ENCODE assay signal across 23 cellular contexts in genomic region chr4:129220254-129220653, GRCh38.
DNase-seq lines count a peak whose midpoint lies in the region; ATAC-seq, FAIRE-seq and TF ChIP-seq lines count a peak whose summit lies in the region.
"Had no signal": no experiment of that assay in that cellular context is flagged by ENCODE, and none has a peak within 500 bp of the region (broad histone marks: within the 10 kb centered on the region; RNA-seq: fewer than 3 reads in every experiment).

No MANE protein-coding gene starts in this region.

- TF ChIP-seq EP300 in SK-N-SH (IDR thresholded peaks at IDR 0.05; ENCODE audit: borderline replicate concordance in 1 of 2, low read depth in 1 of 2, low read length in 1 of 2) = no peak
- TF ChIP-seq EP300 in GM12878 (IDR thresholded peaks at IDR 0.05; ENCODE audit: borderline replicate concordance in 1 of 2, control insufficient read depth in 1 of 2, low read depth in 2 of 2, low read length in 2 of 2) = no peak

- ATAC-seq in SK-N-SH treated with all-trans-retinoic acid at 6 μM for 48 hours = no peak
- ATAC-seq in GM12878 = 0 out of 3 replicates have a peak, but pooled peaks have one; percentile 22
- ATAC-seq in HG03520 (IDR thresholded peaks at IDR 0.05; ENCODE audit: unreplicated experiment) = no peak
- ATAC-seq: CD8-positive, alpha-beta T cell had no signal

- TF ChIP-seq CTCF in SK-N-SH (IDR thresholded peaks at IDR 0.05) (peak; percentile 13; the same call in 1 of the 2 replicates), GM12878 (IDR thresholded peaks at IDR 0.05 in 2 of 3, conservative IDR thresholded peaks at IDR 0.05 in 1 of 3; ENCODE audit: control insufficient read depth in 2 of 3, extremely low read depth in 1 of 3, insufficient read depth in 1 of 3, low read depth in 3 of 3, low read length in 3 of 3) (no peak), epithelial cell of proximal tubule (conservative IDR thresholded peaks at IDR 0.05; ENCODE audit: low read depth, low read length) (peak; percentile 4), osteocyte (IDR thresholded peaks at IDR 0.05) (no peak)

- no peaks in the 10 kb centered on the region for H3K9me3 Mint-ChIP-seq in osteocyte (ENCODE audit: unreplicated experiment)
- no peaks in the 10 kb centered on the region for H3K9me3 Mint-ChIP-seq in activated CD4-positive, alpha-beta T cell treated with anti-CD3 and anti-CD28 coated beads, Interleukin-2, amount 10 ng/mL, durations not matched to agents 7 days and 5 days
- H3K9me3 Mint-ChIP-seq: CD8-positive, alpha-beta T cell had no signal

- DNase-seq in SK-N-SH = no peak
- no peak for DNase-seq in GM12878 (ENCODE audit: low read depth, low spot score)
- DNase-seq in epithelial cell of proximal tubule (ENCODE audit: low read depth) = no peak
- DNase-seq in osteocyte (ENCODE audit: extremely low spot score, unreplicated experiment) = no peak
- no peak for DNase-seq in UCSD-AML1 (lab: John Stamatoyannopoulos, UW; ENCODE audit: unreplicated experiment)
- DNase-seq in activated CD4-positive, alpha-beta T cell treated with anti-CD3 and anti-CD28 coated beads, Interleukin-2, amount 10 ng/mL, durations not matched to agents 7 days and 5 days = no peak
- DNase-seq: Caco-2; CD4-positive, CD25-positive, alpha-beta regulatory T cell; CD8-positive, alpha-beta T cell; DMS153; DND-41; GM23248; H7; HCEC 1CT had no signal

- no TSS peak for BruUV-seq in GM12878 (replicated peaks; lab: Mats Ljungman, UMichigan)

- peak overlapping the region; percentile 82 for H3K27ac Mint-ChIP-seq in osteocyte (ENCODE audit: unreplicated experiment)
- H3K27ac Mint-ChIP-seq in activated CD4-positive, alpha-beta T cell treated with anti-CD3 and anti-CD28 coated beads, Interleukin-2, amount 10 ng/mL, durations not matched to agents 7 days and 5 days = no peak overlapping the region
- H3K27ac Mint-ChIP-seq: B cell; CD4-positive, CD25-positive, alpha-beta regulatory T cell; CD8-positive, alpha-beta T cell had no signal

- no peak for FAIRE-seq in GM12878 (lab: Jason Lieb, UNC)
- FAIRE-seq: G401.6, GM19239, H1 had no signal

- H3K4me3 ChIP-seq in SK-N-SH (ENCODE audit: low read depth in 2 of 2, low read length in 1 of 2) (no peak overlapping the region), GM12878 (no peak overlapping the region), epithelial cell of proximal tubule (ENCODE audit: low read depth, low read length) (no peak overlapping the region)
- H3K4me3 ChIP-seq: BLaER1, GM23248 had no signal

- H3K79me2 ChIP-seq in SK-N-SH (ENCODE audit: insufficient read depth) (no peaks in the 10 kb centered on the region), GM12878 (ENCODE audit: control insufficient read depth, insufficient read depth, low read length) (no peaks in the 10 kb centered on the region)

- H3F3A ChIP-seq in SK-N-SH (replicated peaks; ENCODE audit: insufficient read depth) = peaks cover 25% of the 10 kb centered on the region

- H3K9ac ChIP-seq in SK-N-SH = no peak overlapping the region
- no peak overlapping the region for H3K9ac ChIP-seq in GM12878 (ENCODE audit: control insufficient read depth, insufficient read depth, low read length)
- H3K9ac ChIP-seq: BLaER1, GM23248 had no signal

- RAD21 ChIA-PET in GM12878 (lab: Charles Lee; ENCODE audit: unreplicated experiment) = no interaction called here

- no peak overlapping the region for H3K4me3 Mint-ChIP-seq in osteocyte (ENCODE audit: unreplicated experiment)
- no peak overlapping the region for H3K4me3 Mint-ChIP-seq in activated CD4-positive, alpha-beta T cell treated with anti-CD3 and anti-CD28 coated beads, Interleukin-2, amount 10 ng/mL, durations not matched to agents 7 days and 5 days
- H3K4me3 Mint-ChIP-seq: B cell; CD4-positive, CD25-positive, alpha-beta regulatory T cell; CD8-positive, alpha-beta T cell had no signal

- intact Hi-C loops in GM12878 (cut with micrococcal nuclease; ENCODE audit: unreplicated experiment) = no loop called here

- H3K9me2 ChIP-seq in SK-N-SH = no peaks in the 10 kb centered on the region

- peaks cover 38% of the 10 kb centered on the region for H3K4me1 Mint-ChIP-seq in osteocyte (ENCODE audit: unreplicated experiment)
- no peaks in the 10 kb centered on the region for H3K4me1 Mint-ChIP-seq in activated CD4-positive, alpha-beta T cell treated with anti-CD3 and anti-CD28 coated beads, Interleukin-2, amount 10 ng/mL, durations not matched to agents 7 days and 5 days
- H3K4me1 Mint-ChIP-seq: B cell; CD4-positive, CD25-positive, alpha-beta regulatory T cell had no signal

- H4K20me1 ChIP-seq in SK-N-SH (ENCODE audit: insufficient read depth) (no peaks in the 10 kb centered on the region), GM12878 (ENCODE audit: control insufficient read depth, insufficient read depth) (no peaks in the 10 kb centered on the region)
- H4K20me1 ChIP-seq: BLaER1 had no signal

- H3K9me3 ChIP-seq in SK-N-SH (no peaks in the 10 kb centered on the region), GM12878 (replicated peaks; ENCODE audit: control insufficient read depth, insufficient read depth, low read length) (no peaks in the 10 kb centered on the region)
- H3K9me3 ChIP-seq: BLaER1, Caco-2 had no signal

- SMC1A ChIA-PET in GM12878 (lab: Charles Lee; ENCODE audit: uncharacterized antibody, unreplicated experiment) = no interaction called here

- H3K27ac ChIP-seq in SK-N-SH (ENCODE audit: low read depth in 2 of 2, low read length in 1 of 2) = no peak overlapping the region
- no peak overlapping the region for H3K27ac ChIP-seq in GM12878 (ENCODE audit: control insufficient read depth, insufficient read depth)
- H3K27ac ChIP-seq: 22Rv1, BLaER1, C4-2B, GM23248 had no signal

- no peaks in the 10 kb centered on the region for H3K36me3 Mint-ChIP-seq in osteocyte (ENCODE audit: unreplicated experiment)
- H3K36me3 Mint-ChIP-seq in activated CD4-positive, alpha-beta T cell treated with anti-CD3 and anti-CD28 coated beads, Interleukin-2, amount 10 ng/mL, durations not matched to agents 7 days and 5 days (ENCODE audit: low read depth) = no peaks in the 10 kb centered on the region
- H3K36me3 Mint-ChIP-seq: CD4-positive, CD25-positive, alpha-beta regulatory T cell; CD8-positive, alpha-beta T cell had no signal

- H3K4me2 ChIP-seq in SK-N-SH = no peak overlapping the region
- no peak overlapping the region for H3K4me2 ChIP-seq in GM12878 (ENCODE audit: control insufficient read depth, insufficient read depth)
- H3K4me2 ChIP-seq: BLaER1 had no signal

- H2AFZ ChIP-seq in SK-N-SH (ENCODE audit: low read depth) (no peak overlapping the region), GM12878 (ENCODE audit: control insufficient read depth, low read depth, low read length) (no peak overlapping the region)
- H2AFZ ChIP-seq: GM23248 had no signal

- H3K27me3 Mint-ChIP-seq in osteocyte (ENCODE audit: unreplicated experiment) = no peaks in the 10 kb centered on the region
- H3K27me3 Mint-ChIP-seq in activated CD4-positive, alpha-beta T cell treated with anti-CD3 and anti-CD28 coated beads, Interleukin-2, amount 10 ng/mL, durations not matched to agents 7 days and 5 days = peaks cover 7% of the 10 kb centered on the region
- H3K27me3 Mint-ChIP-seq: B cell; CD4-positive, CD25-positive, alpha-beta regulatory T cell had no signal

- H3K36me3 ChIP-seq in SK-N-SH (replicated peaks in 1 of 2; ENCODE audit: control insufficient read depth in 1 of 2, insufficient read depth in 2 of 2, low read length in 1 of 2) (no peaks in the 10 kb centered on the region), GM12878 (ENCODE audit: control insufficient read depth in 2 of 2, insufficient read depth in 2 of 2, low read length in 1 of 2) (no peaks in the 10 kb centered on the region)
- H3K36me3 ChIP-seq: BLaER1 had no signal

- peaks cover 13 to 38% of the 10 kb centered on the region in 2 experiments for H3K4me1 ChIP-seq in SK-N-SH (ENCODE audit: control insufficient read depth in 1 of 2, insufficient read depth in 2 of 2, low read depth in 1 of 2, low read length in 1 of 2)
- H3K4me1 ChIP-seq in GM12878 (ENCODE audit: control insufficient read depth, insufficient read depth, low read length) = no peaks in the 10 kb centered on the region
- H3K4me1 ChIP-seq: BLaER1, Caco-2 had no signal

- TF ChIP-seq POLR2A in GM12878 (IDR thresholded peaks at IDR 0.05; ENCODE audit: low read depth, low read length) = no peak

- 87% methylated on average over 1 of the region's 1 CpG for WGBS in SK-N-SH (ENCODE audit: low lambda C conversion rate)
- 7% methylated on average over 1 of the region's 1 CpG for WGBS in GM12878 (ENCODE audit: insufficient coverage, insufficient replicate concordance, low lambda C conversion rate, missing lambda C conversion rate)

- H3K27me3 ChIP-seq in SK-N-SH (ENCODE audit: insufficient read depth) = no peaks in the 10 kb centered on the region
- H3K27me3 ChIP-seq in GM12878 (replicated peaks in 1 of 2; ENCODE audit: control insufficient read depth in 2 of 2, insufficient read depth in 2 of 2, low read length in 1 of 2) = no peaks in the 10 kb centered on the region
- H3K27me3 ChIP-seq: BLaER1 had no signal

- in situ Hi-C loops in GM12878 (cut with MboI) = no loop called here

- POLR2A ChIA-PET in SK-N-SH (lab: Yijun Ruan, JAX) (no interaction called here), GM12878 (lab: Charles Lee) (no interaction called here)
- POLR2A ChIA-PET in activated CD4-positive, alpha-beta T cell treated with anti-CD3 and anti-CD28 coated beads, Interleukin-2, amount 10 ng/mL, durations not matched to agents 7 days and 5 days (lab: Charles Lee) = no interaction called here

- no peak for TF ChIP-seq RAD21 in SK-N-SH (IDR thresholded peaks at IDR 0.05; ENCODE audit: low read length)
- TF ChIP-seq RAD21 in GM12878 (IDR thresholded peaks at IDR 0.05; ENCODE audit: insufficient read depth, low read depth, low read length) = no peak

- CTCF ChIA-PET in SK-N-SH (lab: Yijun Ruan, JAX) (no interaction called here), GM12878 (lab: Yijun Ruan, JAX) (no interaction called here)
- CTCF ChIA-PET in activated CD4-positive, alpha-beta T cell treated with anti-CD3 and anti-CD28 coated beads, Interleukin-2, amount 10 ng/mL, durations not matched to agents 7 days and 5 days (lab: Charles Lee) = no interaction called here

TF ChIP-seq in SK-N-SH, 30 proteins besides CTCF, POLR2A, EP300 and RAD21 (continues in another document):
- TF ChIP-seq ELF1 (IDR thresholded peaks at IDR 0.05) = no peak
- no peak for TF ChIP-seq GATA2 (CRISPR knock-in tag; IDR thresholded peaks at IDR 0.05)
- TF ChIP-seq YY1 (IDR thresholded peaks at IDR 0.05; ENCODE audit: low read depth) = no peak

TF ChIP-seq in SK-N-SH treated with all-trans-retinoic acid at 6 μM for 48 hours, 23 proteins besides CTCF, POLR2A, EP300 and RAD21 (continues in another document):
- no peak for TF ChIP-seq ZC3H10 (CRISPR knock-in tag; IDR thresholded peaks at IDR 0.05)
- TF ChIP-seq CSDC2 (CRISPR knock-in tag; IDR thresholded peaks at IDR 0.05) = no peak

TF ChIP-seq in GM12878, 131 proteins besides CTCF, POLR2A, EP300 and RAD21 (continues in another document):
- TF ChIP-seq JUNB (IDR thresholded peaks at IDR 0.05) = no peak
- no peak for TF ChIP-seq SP1 (IDR thresholded peaks at IDR 0.05; ENCODE audit: low read depth, low read length)
- no peak for TF ChIP-seq IKZF2 (IDR thresholded peaks at IDR 0.05)

Comparison
In these comparisons a context has a peak if more than half of its experiments do, and no peak if none do; other contexts are left out.
1. CTCF ChIP-seq: peak in SK-N-SH (single experiment) and epithelial cell of proximal tubule (single experiment); none in GM12878 (0 of 3) and osteocyte (single experiment).
2. Of the 26 proteins assayed by ChIP-seq in both GM12878 and SK-N-SH: peak only in GM12878: none; only in SK-N-SH: CTCF; in both: none; in neither: 25.